Comparison of ENCODE assay signal across 1 cellular context in genomic region chr5:10620346-10620745, GRCh38.
TF ChIP-seq lines count a peak whose summit lies in the region.

No MANE protein-coding gene starts in this region.

TF ChIP-seq in K562, 482 proteins besides CTCF, POLR2A, EP300 and RAD21 (continued from another document and continues in another):
- TF ChIP-seq ZMIZ1 (IDR thresholded peaks at IDR 0.05; ENCODE audit: low read depth in 2 of 2, low read length in 2 of 2), result 0 out of 4 replicates have a peak, but pooled peaks of 1 of the 2 experiments have one; percentile 14
- no peak for TF ChIP-seq KLF6 (CRISPR knock-in tag; IDR thresholded peaks at IDR 0.05; ENCODE audit: borderline replicate concordance)
- TF ChIP-seq ZBTB49 (CRISPR knock-in tag; IDR thresholded peaks at IDR 0.05; ENCODE audit: borderline replicate concordance), result no peak
- no peak for TF ChIP-seq SMAD2 (IDR thresholded peaks at IDR 0.05; ENCODE audit: low read depth, low read length)
- TF ChIP-seq TARDBP (IDR thresholded peaks at IDR 0.05), result no peak
- no peak for TF ChIP-seq ZKSCAN8 (CRISPR knock-in tag; IDR thresholded peaks at IDR 0.05)
- no peak for TF ChIP-seq GTF2A2 (tag; IDR thresholded peaks at IDR 0.05)
- no peak for TF ChIP-seq U2AF2 (optimal IDR thresholded peaks at IDR 0.05; ENCODE audit: low read depth, low read length)
- TF ChIP-seq, protein P1, sequence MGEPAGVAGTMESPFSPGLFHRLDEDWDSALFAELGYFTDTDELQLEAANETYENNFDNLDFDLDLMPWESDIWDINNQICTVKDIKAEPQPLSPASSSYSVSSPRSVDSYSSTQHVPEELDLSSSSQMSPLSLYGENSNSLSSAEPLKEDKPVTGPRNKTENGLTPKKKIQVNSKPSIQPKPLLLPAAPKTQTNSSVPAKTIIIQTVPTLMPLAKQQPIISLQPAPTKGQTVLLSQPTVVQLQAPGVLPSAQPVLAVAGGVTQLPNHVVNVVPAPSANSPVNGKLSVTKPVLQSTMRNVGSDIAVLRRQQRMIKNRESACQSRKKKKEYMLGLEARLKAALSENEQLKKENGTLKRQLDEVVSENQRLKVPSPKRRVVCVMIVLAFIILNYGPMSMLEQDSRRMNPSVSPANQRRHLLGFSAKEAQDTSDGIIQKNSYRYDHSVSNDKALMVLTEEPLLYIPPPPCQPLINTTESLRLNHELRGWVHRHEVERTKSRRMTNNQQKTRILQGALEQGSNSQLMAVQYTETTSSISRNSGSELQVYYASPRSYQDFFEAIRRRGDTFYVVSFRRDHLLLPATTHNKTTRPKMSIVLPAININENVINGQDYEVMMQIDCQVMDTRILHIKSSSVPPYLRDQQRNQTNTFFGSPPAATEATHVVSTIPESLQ (CRISPR knock-in tag; IDR thresholded peaks at IDR 0.05), result no peak
- TF ChIP-seq NONO (IDR thresholded peaks at IDR 0.05; ENCODE audit: low read depth in 2 of 2, low read length in 1 of 2), result no peak
- TF ChIP-seq, protein P2, sequence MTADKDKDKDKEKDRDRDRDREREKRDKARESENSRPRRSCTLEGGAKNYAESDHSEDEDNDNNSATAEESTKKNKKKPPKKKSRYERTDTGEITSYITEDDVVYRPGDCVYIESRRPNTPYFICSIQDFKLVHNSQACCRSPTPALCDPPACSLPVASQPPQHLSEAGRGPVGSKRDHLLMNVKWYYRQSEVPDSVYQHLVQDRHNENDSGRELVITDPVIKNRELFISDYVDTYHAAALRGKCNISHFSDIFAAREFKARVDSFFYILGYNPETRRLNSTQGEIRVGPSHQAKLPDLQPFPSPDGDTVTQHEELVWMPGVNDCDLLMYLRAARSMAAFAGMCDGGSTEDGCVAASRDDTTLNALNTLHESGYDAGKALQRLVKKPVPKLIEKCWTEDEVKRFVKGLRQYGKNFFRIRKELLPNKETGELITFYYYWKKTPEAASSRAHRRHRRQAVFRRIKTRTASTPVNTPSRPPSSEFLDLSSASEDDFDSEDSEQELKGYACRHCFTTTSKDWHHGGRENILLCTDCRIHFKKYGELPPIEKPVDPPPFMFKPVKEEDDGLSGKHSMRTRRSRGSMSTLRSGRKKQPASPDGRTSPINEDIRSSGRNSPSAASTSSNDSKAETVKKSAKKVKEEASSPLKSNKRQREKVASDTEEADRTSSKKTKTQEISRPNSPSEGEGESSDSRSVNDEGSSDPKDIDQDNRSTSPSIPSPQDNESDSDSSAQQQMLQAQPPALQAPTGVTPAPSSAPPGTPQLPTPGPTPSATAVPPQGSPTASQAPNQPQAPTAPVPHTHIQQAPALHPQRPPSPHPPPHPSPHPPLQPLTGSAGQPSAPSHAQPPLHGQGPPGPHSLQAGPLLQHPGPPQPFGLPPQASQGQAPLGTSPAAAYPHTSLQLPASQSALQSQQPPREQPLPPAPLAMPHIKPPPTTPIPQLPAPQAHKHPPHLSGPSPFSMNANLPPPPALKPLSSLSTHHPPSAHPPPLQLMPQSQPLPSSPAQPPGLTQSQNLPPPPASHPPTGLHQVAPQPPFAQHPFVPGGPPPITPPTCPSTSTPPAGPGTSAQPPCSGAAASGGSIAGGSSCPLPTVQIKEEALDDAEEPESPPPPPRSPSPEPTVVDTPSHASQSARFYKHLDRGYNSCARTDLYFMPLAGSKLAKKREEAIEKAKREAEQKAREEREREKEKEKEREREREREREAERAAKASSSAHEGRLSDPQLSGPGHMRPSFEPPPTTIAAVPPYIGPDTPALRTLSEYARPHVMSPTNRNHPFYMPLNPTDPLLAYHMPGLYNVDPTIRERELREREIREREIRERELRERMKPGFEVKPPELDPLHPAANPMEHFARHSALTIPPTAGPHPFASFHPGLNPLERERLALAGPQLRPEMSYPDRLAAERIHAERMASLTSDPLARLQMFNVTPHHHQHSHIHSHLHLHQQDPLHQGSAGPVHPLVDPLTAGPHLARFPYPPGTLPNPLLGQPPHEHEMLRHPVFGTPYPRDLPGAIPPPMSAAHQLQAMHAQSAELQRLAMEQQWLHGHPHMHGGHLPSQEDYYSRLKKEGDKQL (CRISPR knock-in tag; IDR thresholded peaks at IDR 0.05; ENCODE audit: borderline replicate concordance), result no peak
- no peak for TF ChIP-seq ZNF316 (IDR thresholded peaks at IDR 0.05)
- no peak for TF ChIP-seq FIP1L1 (IDR thresholded peaks at IDR 0.05; ENCODE audit: low read depth, low read length, poor library complexity, severe bottlenecking)
- TF ChIP-seq RBBP5 (IDR thresholded peaks at IDR 0.05; ENCODE audit: borderline replicate concordance, insufficient read depth, low read length, poor library complexity, severe bottlenecking), result no peak
- no peak for TF ChIP-seq CBX8 (IDR thresholded peaks at IDR 0.05; ENCODE audit: borderline replicate concordance, extremely low read depth, low read depth, low read length, poor library complexity, severe bottlenecking)
- no peak for TF ChIP-seq NBN (IDR thresholded peaks at IDR 0.05; ENCODE audit: low read depth)
- TF ChIP-seq, protein P3, sequence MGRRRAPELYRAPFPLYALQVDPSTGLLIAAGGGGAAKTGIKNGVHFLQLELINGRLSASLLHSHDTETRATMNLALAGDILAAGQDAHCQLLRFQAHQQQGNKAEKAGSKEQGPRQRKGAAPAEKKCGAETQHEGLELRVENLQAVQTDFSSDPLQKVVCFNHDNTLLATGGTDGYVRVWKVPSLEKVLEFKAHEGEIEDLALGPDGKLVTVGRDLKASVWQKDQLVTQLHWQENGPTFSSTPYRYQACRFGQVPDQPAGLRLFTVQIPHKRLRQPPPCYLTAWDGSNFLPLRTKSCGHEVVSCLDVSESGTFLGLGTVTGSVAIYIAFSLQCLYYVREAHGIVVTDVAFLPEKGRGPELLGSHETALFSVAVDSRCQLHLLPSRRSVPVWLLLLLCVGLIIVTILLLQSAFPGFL (CRISPR knock-in tag; IDR thresholded peaks at IDR 0.05), result no peak
- TF ChIP-seq PURB (CRISPR knock-in tag; IDR thresholded peaks at IDR 0.05; ENCODE audit: low read depth), result no peak
- no peak for TF ChIP-seq ZBTB1 (CRISPR knock-in tag; IDR thresholded peaks at IDR 0.05; ENCODE audit: borderline replicate concordance, low read depth)
- peak; percentile 85 for TF ChIP-seq ARID1B (IDR thresholded peaks at IDR 0.05)
- TF ChIP-seq RFX1 (IDR thresholded peaks at IDR 0.05), result no peak
- TF ChIP-seq JUND (IDR thresholded peaks at IDR 0.05; ENCODE audit: borderline replicate concordance, low read depth, low read length), result peak; percentile 63; the same call in 1 of the 2 replicates
- TF ChIP-seq JUND (tag; IDR thresholded peaks at IDR 0.05; ENCODE audit: borderline replicate concordance, low read depth, low read length), result peak; percentile 47; the same call in 2 of the 3 replicates
- TF ChIP-seq TEAD2 (tag; IDR thresholded peaks at IDR 0.05), result no peak
- no peak for TF ChIP-seq HCFC1 (IDR thresholded peaks at IDR 0.05; ENCODE audit: low read depth, low read length)
- no peak for TF ChIP-seq ZNF79 (CRISPR knock-in tag; IDR thresholded peaks at IDR 0.05; ENCODE audit: low read depth)
- no peak for TF ChIP-seq ZNF174 (CRISPR knock-in tag; IDR thresholded peaks at IDR 0.05)
- no peak for TF ChIP-seq PTBP1 (IDR thresholded peaks at IDR 0.05; ENCODE audit: low read depth, low read length)
- TF ChIP-seq, protein P4, sequence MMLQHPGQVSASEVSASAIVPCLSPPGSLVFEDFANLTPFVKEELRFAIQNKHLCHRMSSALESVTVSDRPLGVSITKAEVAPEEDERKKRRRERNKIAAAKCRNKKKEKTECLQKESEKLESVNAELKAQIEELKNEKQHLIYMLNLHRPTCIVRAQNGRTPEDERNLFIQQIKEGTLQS (IDR thresholded peaks at IDR 0.05), result peak; percentile 64; the same call in 1 of the 2 replicates
- TF ChIP-seq, protein P4 (CRISPR knock-in tag; conservative IDR thresholded peaks at IDR 0.05), result no peak
- TF ChIP-seq TCF3 (CRISPR knock-in tag; IDR thresholded peaks at IDR 0.05), result peak; percentile 87
- TF ChIP-seq, protein P5, sequence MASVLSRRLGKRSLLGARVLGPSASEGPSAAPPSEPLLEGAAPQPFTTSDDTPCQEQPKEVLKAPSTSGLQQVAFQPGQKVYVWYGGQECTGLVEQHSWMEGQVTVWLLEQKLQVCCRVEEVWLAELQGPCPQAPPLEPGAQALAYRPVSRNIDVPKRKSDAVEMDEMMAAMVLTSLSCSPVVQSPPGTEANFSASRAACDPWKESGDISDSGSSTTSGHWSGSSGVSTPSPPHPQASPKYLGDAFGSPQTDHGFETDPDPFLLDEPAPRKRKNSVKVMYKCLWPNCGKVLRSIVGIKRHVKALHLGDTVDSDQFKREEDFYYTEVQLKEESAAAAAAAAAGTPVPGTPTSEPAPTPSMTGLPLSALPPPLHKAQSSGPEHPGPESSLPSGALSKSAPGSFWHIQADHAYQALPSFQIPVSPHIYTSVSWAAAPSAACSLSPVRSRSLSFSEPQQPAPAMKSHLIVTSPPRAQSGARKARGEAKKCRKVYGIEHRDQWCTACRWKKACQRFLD (CRISPR knock-in tag; IDR thresholded peaks at IDR 0.05), result no peak
- no peak for TF ChIP-seq RUNX1 (IDR thresholded peaks at IDR 0.05; ENCODE audit: low read depth)
- peak; percentile 69 for TF ChIP-seq ATF7 (IDR thresholded peaks at IDR 0.05)
- TF ChIP-seq ELK3 (CRISPR knock-in tag; IDR thresholded peaks at IDR 0.05), result no peak
- no peak for TF ChIP-seq KAT8 (IDR thresholded peaks at IDR 0.05; ENCODE audit: low read depth)
- no peak for TF ChIP-seq ZNF586 (CRISPR knock-in tag; conservative IDR thresholded peaks at IDR 0.05)
- TF ChIP-seq, protein P6, sequence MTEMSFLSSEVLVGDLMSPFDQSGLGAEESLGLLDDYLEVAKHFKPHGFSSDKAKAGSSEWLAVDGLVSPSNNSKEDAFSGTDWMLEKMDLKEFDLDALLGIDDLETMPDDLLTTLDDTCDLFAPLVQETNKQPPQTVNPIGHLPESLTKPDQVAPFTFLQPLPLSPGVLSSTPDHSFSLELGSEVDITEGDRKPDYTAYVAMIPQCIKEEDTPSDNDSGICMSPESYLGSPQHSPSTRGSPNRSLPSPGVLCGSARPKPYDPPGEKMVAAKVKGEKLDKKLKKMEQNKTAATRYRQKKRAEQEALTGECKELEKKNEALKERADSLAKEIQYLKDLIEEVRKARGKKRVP (CRISPR knock-in tag; IDR thresholded peaks at IDR 0.05), result no peak
- TF ChIP-seq ZNF274 (IDR thresholded peaks at IDR 0.05; ENCODE audit: borderline replicate concordance, low read depth, low read length), result peak; percentile 25; the same call in 1 of the 2 replicates
